ENCODE assay signal across 8 cellular contexts in genomic region chr17:7833795-7834553, GRCh38. TPM values are rescaled to one million over a fixed set of nuclear protein-coding genes. Genes with fewer than 3 reads are reported as not detected.
DNase-seq lines count a peak whose midpoint lies in the region; TF ChIP-seq lines count a peak whose summit lies in the region.

KDM6B (plus strand) TSS chr17:7834217; CDS start chr17:7845555, 11,338 bp downstream.

- H3K27me3 ChIP-seq in HUES64 (ENCODE audit: insufficient read depth, low read length) (peaks cover 44% of the 10 kb centered on the region), mononuclear cell (ENCODE audit: insufficient read depth, low read length) (no peaks in the 10 kb centered on the region)

- peak within 1 kb of the TSS; percentile 21; the same call in 1 of the 2 replicates for H3K9ac ChIP-seq in HUES64 (ENCODE audit: low read depth, low read length)

- WGBS in HUES64 = 1% methylated on average over 49 of the region's 49 CpGs

- peak within 1 kb of the TSS; percentile 92 for H3K4me3 ChIP-seq in HUES64 (ENCODE audit: low read length)
- H3K4me3 ChIP-seq in mononuclear cell (ENCODE audit: low read length) = peak within 1 kb of the TSS; percentile 75

- peak within 1 kb of the TSS; percentile 91 for H3K4me3 Mint-ChIP-seq in activated T-cell treated with anti-CD3 and anti-CD28 coated beads, Interleukin-2, amount 50 U/mL, for 24 hours

- no peaks in the 10 kb centered on the region for H3K9me3 Mint-ChIP-seq in activated T-cell treated with anti-CD3 and anti-CD28 coated beads, Interleukin-2, amount 50 U/mL, for 24 hours

- H3K4me1 ChIP-seq in HUES64 (ENCODE audit: insufficient read depth, low read length) (peaks cover 19% of the 10 kb centered on the region), mononuclear cell (ENCODE audit: insufficient read depth, low read length) (peaks cover 45% of the 10 kb centered on the region)

- TF ChIP-seq CTCF in GM20000 (IDR thresholded peaks at IDR 0.05; ENCODE audit: extremely low read depth, missing control alignments) = no peak

- H3K36me3 Mint-ChIP-seq in activated T-cell treated with anti-CD3 and anti-CD28 coated beads, Interleukin-2, amount 50 U/mL, for 24 hours (ENCODE audit: low read depth) = peaks cover 6% of the 10 kb centered on the region

- H3K36me3 ChIP-seq in HUES64 (ENCODE audit: insufficient read depth, low read length) = no peaks in the 10 kb centered on the region

- H3K27ac ChIP-seq in HUES64 (ENCODE audit: low read depth, low read length) (peak within 1 kb of the TSS; percentile 87), epithelial cell of prostate (peak within 1 kb of the TSS; percentile 100)

- no peaks in the 10 kb centered on the region for H3K27me3 Mint-ChIP-seq in activated T-cell treated with anti-CD3 and anti-CD28 coated beads, Interleukin-2, amount 50 U/mL, for 24 hours

- H3K9me3 ChIP-seq in HUES64 (ENCODE audit: insufficient read depth, low read depth, low read length) (no peaks in the 10 kb centered on the region), mononuclear cell (ENCODE audit: low read depth, low read length) (no peaks in the 10 kb centered on the region)

- peaks cover 44% of the 10 kb centered on the region for H3K4me1 Mint-ChIP-seq in activated T-cell treated with anti-CD3 and anti-CD28 coated beads, Interleukin-2, amount 50 U/mL, for 24 hours (ENCODE audit: low read depth)

- peak; percentile 94 for DNase-seq in CD1c-positive myeloid dendritic cell (ENCODE audit: extremely low spot score)
- peak; percentile 91 for DNase-seq in GM20000 (ENCODE audit: low spot score)
- peak; percentile 93 for DNase-seq in activated T-cell treated with anti-CD3 and anti-CD28 coated beads, Interleukin-2, amount 50 U/mL, for 24 hours
- peak; percentile 83 for DNase-seq in epithelial cell of prostate (ENCODE audit: low read depth, low spot score)
- DNase-seq in stimulated activated CD8-positive, alpha-beta memory T cell treated with anti-CD3 and anti-CD28 coated beads, Interleukin-2, amount 100 ng/mL, for 1 hour (ENCODE audit: low read depth in 2 of 2) = peak; percentile 76 to 79

- peak within 1 kb of the TSS; percentile 98 for H3K27ac Mint-ChIP-seq in activated T-cell treated with anti-CD3 and anti-CD28 coated beads, Interleukin-2, amount 50 U/mL, for 24 hours

TF ChIP-seq in PFSK-1, 5 proteins besides CTCF, POLR2A, EP300 and RAD21:
- TF ChIP-seq TAF1 (IDR thresholded peaks at IDR 0.05; ENCODE audit: borderline replicate concordance, insufficient read depth, low read length) (no peak), FOXP2 (optimal IDR thresholded peaks at IDR 0.05; ENCODE audit: borderline replicate concordance, extremely low read depth, extremely low read length, insufficient read depth) (no peak), POLR2AphosphoS5 (IDR thresholded peaks at IDR 0.05; ENCODE audit: low read depth, low read length) (0 out of 2 replicates have a peak, but pooled peaks have one; percentile 34), SIN3A (IDR thresholded peaks at IDR 0.05; ENCODE audit: borderline replicate concordance, insufficient read depth, low read length) (peak; percentile 33; the same call in 1 of the 2 replicates)
- TF ChIP-seq, protein P1, sequence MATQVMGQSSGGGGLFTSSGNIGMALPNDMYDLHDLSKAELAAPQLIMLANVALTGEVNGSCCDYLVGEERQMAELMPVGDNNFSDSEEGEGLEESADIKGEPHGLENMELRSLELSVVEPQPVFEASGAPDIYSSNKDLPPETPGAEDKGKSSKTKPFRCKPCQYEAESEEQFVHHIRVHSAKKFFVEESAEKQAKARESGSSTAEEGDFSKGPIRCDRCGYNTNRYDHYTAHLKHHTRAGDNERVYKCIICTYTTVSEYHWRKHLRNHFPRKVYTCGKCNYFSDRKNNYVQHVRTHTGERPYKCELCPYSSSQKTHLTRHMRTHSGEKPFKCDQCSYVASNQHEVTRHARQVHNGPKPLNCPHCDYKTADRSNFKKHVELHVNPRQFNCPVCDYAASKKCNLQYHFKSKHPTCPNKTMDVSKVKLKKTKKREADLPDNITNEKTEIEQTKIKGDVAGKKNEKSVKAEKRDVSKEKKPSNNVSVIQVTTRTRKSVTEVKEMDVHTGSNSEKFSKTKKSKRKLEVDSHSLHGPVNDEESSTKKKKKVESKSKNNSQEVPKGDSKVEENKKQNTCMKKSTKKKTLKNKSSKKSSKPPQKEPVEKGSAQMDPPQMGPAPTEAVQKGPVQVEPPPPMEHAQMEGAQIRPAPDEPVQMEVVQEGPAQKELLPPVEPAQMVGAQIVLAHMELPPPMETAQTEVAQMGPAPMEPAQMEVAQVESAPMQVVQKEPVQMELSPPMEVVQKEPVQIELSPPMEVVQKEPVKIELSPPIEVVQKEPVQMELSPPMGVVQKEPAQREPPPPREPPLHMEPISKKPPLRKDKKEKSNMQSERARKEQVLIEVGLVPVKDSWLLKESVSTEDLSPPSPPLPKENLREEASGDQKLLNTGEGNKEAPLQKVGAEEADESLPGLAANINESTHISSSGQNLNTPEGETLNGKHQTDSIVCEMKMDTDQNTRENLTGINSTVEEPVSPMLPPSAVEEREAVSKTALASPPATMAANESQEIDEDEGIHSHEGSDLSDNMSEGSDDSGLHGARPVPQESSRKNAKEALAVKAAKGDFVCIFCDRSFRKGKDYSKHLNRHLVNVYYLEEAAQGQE (IDR thresholded peaks at IDR 0.05; ENCODE audit: insufficient read depth in 1 of 2, low read depth in 2 of 2, low read length in 2 of 2) = no peak

RNA-seq across cellular contexts. Expression of gene KDM6B, which starts in this region (rescaled TPM):
- 9.3 TPM for polyA plus RNA-seq in HUES64 (2013, experiment 1 of 2)
- polyA plus RNA-seq in HUES64 (2013, experiment 2 of 2) = 10.8 TPM
- polyA plus RNA-seq in PFSK-1 (2012; ENCODE audit: insufficient read length, low read depth) = 45.6 TPM
- total RNA-seq in mononuclear cell = 88.1 TPM

Comparison
In these comparisons a context has a peak if more than half of its experiments do, and no peak if none do; other contexts are left out.
1. Peak in every context shown above with its lines: DNase-seq, H3K4me3 ChIP-seq and H3K27ac ChIP-seq.